8 cellular contexts compared by ENCODE assay signal in the genomic region with DNA sequence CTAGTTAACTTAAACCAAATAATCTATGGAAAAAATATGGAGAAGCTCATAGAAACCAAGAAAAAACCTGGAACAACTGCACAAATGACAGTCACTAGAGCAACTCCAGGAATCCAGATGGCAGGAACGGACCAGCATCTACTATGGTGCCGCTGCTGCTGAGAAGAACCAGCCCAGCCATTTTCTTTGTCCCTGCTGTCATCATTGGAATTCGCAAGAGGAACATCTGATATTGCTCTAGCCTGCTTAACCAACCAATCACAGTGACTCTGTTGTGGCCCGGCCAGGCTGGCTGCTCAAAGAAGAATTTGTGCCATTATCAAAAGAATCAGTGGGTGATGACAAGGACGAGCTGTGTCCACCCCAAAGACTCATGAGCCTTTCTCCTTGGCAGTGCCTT. TPM values are rescaled to one million over a fixed set of nuclear protein-coding genes. Genes with fewer than 3 reads are reported as not detected.
"Had no signal": no experiment of that assay in that cellular context is flagged by ENCODE, and none has a peak within 500 bp of the region (broad histone marks: within the 10 kb centered on the region; RNA-seq: fewer than 3 reads in every experiment).

No MANE protein-coding gene starts in this region.

- H3K9me3 Mint-ChIP-seq: GM23338, H9, HFFc6 had no signal

- H3K4me3 Mint-ChIP-seq: GM23338, H9, HFFc6 had no signal

- H3K9ac ChIP-seq: GM23248 had no signal

- H3K9me3 ChIP-seq: HAP-1 had no signal

- DNase-seq: GM23248, GOT3, H7, H9, HCEC 1CT, HFFc6 had no signal

- H3K36me3 ChIP-seq: HAP-1 had no signal

- H3K4me3 ChIP-seq: GM23248, GM23338, HAP-1 had no signal

- H3K4me1 Mint-ChIP-seq: GM23338, H9 had no signal

- H3K4me1 ChIP-seq: HAP-1 had no signal

- H2AFZ ChIP-seq: GM23248, GM23338 had no signal

- H3K27ac Mint-ChIP-seq: GM23338, H9, HFFc6 had no signal

- H3K27ac ChIP-seq: GM23248 had no signal

- H3K4me2 ChIP-seq: GM23338 had no signal

RNA-seq across cellular contexts. Expression of a gene that starts 33.1 kb away (rescaled TPM):
- polyA plus RNA-seq: GM23248 had no signal
